Comparison of ENCODE assay signal across 16 cellular contexts in genomic region chr21:15749045-15749867, GRCh38. TPM values are rescaled to one million over a fixed set of nuclear protein-coding genes. Genes with fewer than 3 reads are reported as not detected.
DNase-seq lines count a peak whose midpoint lies in the region; ATAC-seq, FAIRE-seq and TF ChIP-seq lines count a peak whose summit lies in the region.
"Had no signal": no experiment of that assay in that cellular context is flagged by ENCODE, and none has a peak within 500 bp of the region (broad histone marks: within the 10 kb centered on the region; RNA-seq: fewer than 3 reads in every experiment).

No MANE protein-coding gene starts in this region.

- WGBS in HepG2 (ENCODE audit: low lambda C conversion rate), result 71% methylated on average over 6 of the region's 6 CpGs

- H3K36me3 ChIP-seq in bronchial epithelial cell (ENCODE audit: control insufficient read depth, insufficient read depth, low read length) (peaks cover 1% of the 10 kb centered on the region), HepG2 (replicated peaks in 1 of 2; ENCODE audit: control insufficient read depth in 1 of 2, insufficient read depth in 2 of 2, low read length in 2 of 2) (no peaks in the 10 kb centered on the region), upper lobe of right lung (no peaks in the 10 kb centered on the region)
- H3K36me3 ChIP-seq: uterus had no signal

- H3K27ac ChIP-seq in HepG2 (ENCODE audit: extremely low read length, insufficient read depth, low read length) (peak overlapping the region; percentile 42), upper lobe of right lung (no peak overlapping the region)
- H3K27ac ChIP-seq: uterus had no signal

- no peak for TF ChIP-seq POLR2A in HepG2 (IDR thresholded peaks at IDR 0.05; ENCODE audit: insufficient read depth in 1 of 2, low read depth in 2 of 2, low read length in 2 of 2)

- no TSS peak for BruUV-seq in HepG2 (replicated peaks; lab: Mats Ljungman, UMichigan)

- DNase-seq in activated naive CD8-positive, alpha-beta T cell treated with anti-CD3 and anti-CD28 coated beads, Interleukin-2, amount 50 U/mL, for 24 hours, result no peak
- DNase-seq in bronchial epithelial cell (ENCODE audit: low read depth) (peak; percentile 32), HepG2 (ENCODE audit: low spot score) (peak; percentile 48), upper lobe of right lung (no peak), foreskin melanocyte (no peak), NAMALWA (ENCODE audit: low spot score) (no peak), HuH-7.5 (ENCODE audit: low spot score) (no peak)
- DNase-seq: activated CD4-positive, alpha-beta memory T cell treated with anti-CD3 and anti-CD28 coated beads for 36 hours; activated naive CD4-positive, alpha-beta T cell; caudate nucleus; DMS79; NCI-H1092 treated with DMSO at 0.1 percent for 48 hours; stimulated activated CD4-positive, alpha-beta T cell treated with anti-CD3 and anti-CD28 coated beads, Interleukin-2, amount 100 ng/mL, for 48 hours; T-helper 2 cell; uterus had no signal

- TF ChIP-seq EP300 in HepG2 (IDR thresholded peaks at IDR 0.05; ENCODE audit: low read depth in 2 of 2, low read length in 2 of 2) (no peak), HepG2 (CRISPR knock-in tag; IDR thresholded peaks at IDR 0.05; ENCODE audit: borderline replicate concordance) (no peak)

- no peaks in the 10 kb centered on the region for H3K27me3 Mint-ChIP-seq in activated naive CD8-positive, alpha-beta T cell
- no peaks in the 10 kb centered on the region for H3K27me3 Mint-ChIP-seq in activated naive CD8-positive, alpha-beta T cell treated with anti-CD3 and anti-CD28 coated beads, Interleukin-2, amount 50 U/mL, for 24 hours
- H3K27me3 Mint-ChIP-seq: activated CD4-positive, alpha-beta memory T cell treated with anti-CD3 and anti-CD28 coated beads for 36 hours had no signal

- TF ChIP-seq CTCF in bronchial epithelial cell (IDR thresholded peaks at IDR 0.05; ENCODE audit: insufficient read depth, low read length, severe bottlenecking) (no peak), HepG2 (CRISPR knock-in tag; IDR thresholded peaks at IDR 0.05) (no peak), upper lobe of right lung (IDR thresholded peaks at IDR 0.05) (no peak)

- in situ Hi-C loops in HepG2 (cut with HindIII; ENCODE audit: extremely low pct_ligation_motif_present, low pct_unique_long_range_greater_than_20kb), result no loop called here

- H3K9ac ChIP-seq in HepG2 (ENCODE audit: insufficient read depth, low read depth, low read length), result no peak overlapping the region

- peaks cover 86% of the 10 kb centered on the region for H3K79me2 ChIP-seq in HepG2 (ENCODE audit: insufficient read depth, low read length)

- H3K9me3 ChIP-seq in HepG2 (ENCODE audit: low read length), result no peaks in the 10 kb centered on the region
- H3K9me3 ChIP-seq in upper lobe of right lung, result no peaks in the 10 kb centered on the region
- H3K9me3 ChIP-seq: uterus had no signal

- H3K4me3 ChIP-seq in bronchial epithelial cell (ENCODE audit: low read depth, low read length), result no peak overlapping the region
- H3K4me3 ChIP-seq in HepG2 (replicated peaks in 1 of 3; ENCODE audit: insufficient read depth in 1 of 3, low read depth in 2 of 3, low read length in 3 of 3), result no peak overlapping the region
- no peak overlapping the region for H3K4me3 ChIP-seq in upper lobe of right lung
- H3K4me3 ChIP-seq: uterus had no signal

- peak overlapping the region; percentile 13; the same call in 1 of the 2 replicates for H3K4me2 ChIP-seq in HepG2 (ENCODE audit: low read depth, low read length)

- H4K20me1 ChIP-seq in HepG2 (ENCODE audit: insufficient read depth, low read length), result 0 out of 2 replicates have a peak, but pooled peaks cover 5% of the 10 kb centered on the region

- H3K4me1 ChIP-seq in HepG2 (ENCODE audit: insufficient read depth, low read length), result peaks cover 46% of the 10 kb centered on the region
- peaks cover 35% of the 10 kb centered on the region for H3K4me1 ChIP-seq in upper lobe of right lung

- no peak for TF ChIP-seq RAD21 in HepG2 (CRISPR knock-in tag; IDR thresholded peaks at IDR 0.05)

- peaks cover 73% of the 10 kb centered on the region for H3K4me1 Mint-ChIP-seq in activated naive CD8-positive, alpha-beta T cell (ENCODE audit: low read depth)
- H3K4me1 Mint-ChIP-seq in activated naive CD8-positive, alpha-beta T cell treated with anti-CD3 and anti-CD28 coated beads, Interleukin-2, amount 50 U/mL, for 24 hours, result peaks cover 65% of the 10 kb centered on the region

- peaks cover 4% of the 10 kb centered on the region for H3K9me3 Mint-ChIP-seq in activated naive CD8-positive, alpha-beta T cell (ENCODE audit: low read depth)
- H3K9me3 Mint-ChIP-seq in activated naive CD8-positive, alpha-beta T cell treated with anti-CD3 and anti-CD28 coated beads, Interleukin-2, amount 50 U/mL, for 24 hours, result no peaks in the 10 kb centered on the region
- H3K9me3 Mint-ChIP-seq: activated CD4-positive, alpha-beta memory T cell treated with anti-CD3 and anti-CD28 coated beads for 36 hours had no signal

- H3K27ac Mint-ChIP-seq in activated naive CD8-positive, alpha-beta T cell, result no peak overlapping the region
- H3K27ac Mint-ChIP-seq in activated naive CD8-positive, alpha-beta T cell treated with anti-CD3 and anti-CD28 coated beads, Interleukin-2, amount 50 U/mL, for 24 hours, result no peak overlapping the region
- H3K27ac Mint-ChIP-seq: activated CD4-positive, alpha-beta memory T cell treated with anti-CD3 and anti-CD28 coated beads for 36 hours had no signal

- ATAC-seq in activated naive CD8-positive, alpha-beta T cell treated with anti-CD3 and anti-CD28 coated beads, Interleukin-2, amount 50 U/mL, for 24 hours, result no peak
- ATAC-seq in HepG2 (peak; percentile 47), upper lobe of right lung (peak; percentile 48)

- H3K4me3 Mint-ChIP-seq in activated naive CD8-positive, alpha-beta T cell, result peak overlapping the region; percentile 40
- no peak overlapping the region for H3K4me3 Mint-ChIP-seq in activated naive CD8-positive, alpha-beta T cell treated with anti-CD3 and anti-CD28 coated beads, Interleukin-2, amount 50 U/mL, for 24 hours
- H3K4me3 Mint-ChIP-seq: activated CD4-positive, alpha-beta memory T cell treated with anti-CD3 and anti-CD28 coated beads for 36 hours had no signal

- POLR2A ChIA-PET in HepG2 (lab: Yijun Ruan, JAX), result interaction anchor here (1.2 kb wide), 1 partner anchor 17 kb away, joined by 3 read pairs; no protein-coding TSS in a partner anchor

- FAIRE-seq in bronchial epithelial cell (lab: Jason Lieb, UNC) (no peak), HepG2 (lab: Jason Lieb, UNC) (no peak)

- H3K27me3 ChIP-seq in bronchial epithelial cell (ENCODE audit: control insufficient read depth, insufficient read depth, low read length), result no peaks in the 10 kb centered on the region
- no peaks in the 10 kb centered on the region for H3K27me3 ChIP-seq in HepG2 (ENCODE audit: control insufficient read depth in 1 of 2, insufficient read depth in 2 of 2, low read length in 2 of 2)
- H3K27me3 ChIP-seq in upper lobe of right lung, result no peaks in the 10 kb centered on the region
- H3K27me3 ChIP-seq: uterus had no signal

- H2AFZ ChIP-seq in HepG2 (ENCODE audit: low read length), result no peak overlapping the region

- peaks cover 7% of the 10 kb centered on the region for H3K36me3 Mint-ChIP-seq in activated naive CD8-positive, alpha-beta T cell
- H3K36me3 Mint-ChIP-seq in activated naive CD8-positive, alpha-beta T cell treated with anti-CD3 and anti-CD28 coated beads, Interleukin-2, amount 50 U/mL, for 24 hours (ENCODE audit: low read depth), result peaks cover 5% of the 10 kb centered on the region
- H3K36me3 Mint-ChIP-seq: activated CD4-positive, alpha-beta memory T cell treated with anti-CD3 and anti-CD28 coated beads for 36 hours had no signal

- intact Hi-C loops in HepG2 (cut with micrococcal nuclease; ENCODE audit: unreplicated experiment), result loop anchor here (2.0 kb wide), 1 partner anchor 16 kb away; no protein-coding TSS in a partner anchor
- intact Hi-C loops in upper lobe of right lung (cut with DNase I), result no loop called here

- CTCF ChIA-PET in HepG2 (lab: Yijun Ruan, JAX; ENCODE audit: low intra/inter-chr PET ratio, low total read pairs), result no interaction called here

TF ChIP-seq in HepG2, 621 proteins besides CTCF, POLR2A, EP300 and RAD21 (continues in another document):
- TF ChIP-seq ZNF205 (CRISPR knock-in tag; IDR thresholded peaks at IDR 0.05) (no peak), EEA1 (CRISPR knock-in tag; IDR thresholded peaks at IDR 0.05; ENCODE audit: borderline replicate concordance) (no peak), CEBPB (IDR thresholded peaks at IDR 0.05; ENCODE audit: borderline replicate concordance, low read depth, low read length) (peak; percentile 67; the same call in 1 of the 2 replicates), HNRNPK (IDR thresholded peaks at IDR 0.05; ENCODE audit: low read depth, low read length, poor library complexity, severe bottlenecking) (no peak), MAFF (IDR thresholded peaks at IDR 0.05; ENCODE audit: low read depth, low read length) (peak; percentile 91), ZBTB7B (CRISPR knock-in tag; IDR thresholded peaks at IDR 0.05) (no peak), SIN3A (IDR thresholded peaks at IDR 0.05; ENCODE audit: borderline replicate concordance, low read depth, low read length) (no peak), NFKBIZ (CRISPR knock-in tag; IDR thresholded peaks at IDR 0.05) (no peak)

RNA-seq across cellular contexts. Expression of gene USP25, which starts 19.5 kb away (rescaled TPM):
- total RNA-seq in bronchial epithelial cell (54.5 and 69.3 TPM in 2 replicates), HepG2 (2016; rRNA removed; fragmentation: Illumina TruSeq; extraction: Trizol) (26.3 and 34.5 TPM in 2 replicates), upper lobe of right lung (65.0 TPM)
- total RNA-seq in HepG2 (2016; cell fraction: cytosol; rRNA removed; fragmentation: Illumina TruSeq; extraction: Trizol; ENCODE audit: low read depth), result 13.2 and 14.9 TPM in 2 replicates
- total RNA-seq in HepG2 (2016; cell fraction: insoluble cytoplasmic fraction; rRNA removed; fragmentation: Illumina TruSeq; extraction: Trizol), result 26.0 and 33.3 TPM in 2 replicates
- total RNA-seq in HepG2 (2016; cell fraction: membrane; rRNA removed; fragmentation: Illumina TruSeq; extraction: Trizol), result 22.1 and 27.5 TPM in 2 replicates
- 43.3 and 47.3 TPM in 2 replicates for total RNA-seq in HepG2 (2016; cell fraction: nucleus; rRNA removed; fragmentation: Illumina TruSeq; extraction: Trizol)
- 9.5 and 12.4 TPM in 2 replicates for polyA plus RNA-seq in HepG2 (2011; rRNA removed)
- polyA plus RNA-seq in HepG2 (2011; cell fraction: cytosol; rRNA removed), result 4.4 and 7.8 TPM in 2 replicates
- polyA plus RNA-seq in HepG2 (2011; cell fraction: nucleus; rRNA removed), result 6.4 and 8.8 TPM in 2 replicates
- 18.5 and 21.8 TPM in 2 replicates for polyA plus RNA-seq in HepG2 (2012)
- polyA plus RNA-seq in HepG2 (2016; cell fraction: cytosol; fragmentation: Illumina TruSeq; extraction: Trizol; ENCODE audit: low read depth), result 2.3 and 2.6 TPM in 2 replicates
- 22.3 and 24.0 TPM in 2 replicates for polyA plus RNA-seq in HepG2 (2016; cell fraction: insoluble cytoplasmic fraction; fragmentation: Illumina TruSeq; extraction: Trizol; ENCODE audit: low read depth)
- 6.8 and 8.8 TPM in 2 replicates for polyA plus RNA-seq in HepG2 (2016; cell fraction: membrane; fragmentation: Illumina TruSeq; extraction: Trizol; ENCODE audit: low read depth)
- 15.4 and 17.1 TPM in 2 replicates for polyA plus RNA-seq in HepG2 (2016; cell fraction: nucleus; fragmentation: Illumina TruSeq; extraction: Trizol; ENCODE audit: insufficient read depth, low read depth)
- 17.2 and 27.7 TPM in 2 replicates for polyA minus RNA-seq in HepG2 (2011; rRNA and poly(A)+ RNA removed; ENCODE audit: low replicate concordance)
- 15.7 and 25.4 TPM in 2 replicates for polyA minus RNA-seq in HepG2 (2011; cell fraction: cytosol; rRNA and poly(A)+ RNA removed)
- 121 and 136 TPM in 2 replicates for polyA minus RNA-seq in HepG2 (2011; cell fraction: nucleus; rRNA and poly(A)+ RNA removed)

Comparison
In these comparisons a context has a peak if more than half of its experiments do, and no peak if none do; other contexts are left out.
1. DNase-seq: peak in bronchial epithelial cell (single experiment) and HepG2 (single experiment); none in activated naive CD8-positive, alpha-beta T cell treated with anti-CD3 and anti-CD28 coated beads, Interleukin-2, amount 50 U/mL, for 24 hours (single experiment), upper lobe of right lung (single experiment), foreskin melanocyte (single experiment), NAMALWA (single experiment) and HuH-7.5 (single experiment).